Comparison of ENCODE assay signal across 15 cellular contexts in the genomic region with DNA sequence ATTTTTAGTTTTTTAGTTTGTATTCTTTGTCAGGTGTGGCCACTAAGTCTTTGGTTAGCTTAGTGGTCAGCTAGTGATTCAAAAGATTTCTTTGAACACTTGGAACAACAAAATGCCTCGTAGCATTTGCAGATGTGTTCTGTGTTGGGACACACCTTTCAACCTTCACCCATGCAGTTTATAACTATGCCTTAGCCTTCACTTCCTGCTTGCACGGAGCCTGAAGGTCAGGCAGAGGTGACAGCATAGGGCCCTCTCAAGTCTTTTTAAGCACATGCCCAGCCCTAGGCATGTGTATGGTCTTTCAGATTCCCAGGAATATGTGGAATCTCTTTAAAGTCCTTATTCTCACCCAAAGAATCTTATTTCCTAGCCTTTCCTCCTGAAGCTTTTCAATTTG. TPM values are rescaled to one million over a fixed set of nuclear protein-coding genes. Genes with fewer than 3 reads are reported as not detected.
"Had no signal": no experiment of that assay in that cellular context is flagged by ENCODE, and none has a peak within 500 bp of the region (broad histone marks: within the 10 kb centered on the region; RNA-seq: fewer than 3 reads in every experiment).

No MANE protein-coding gene starts in this region.

- ATAC-seq: heart left ventricle, left ventricle myocardium superior had no signal

- H3K27me3 Mint-ChIP-seq: activated CD4-positive, alpha-beta T cell treated with anti-CD3 and anti-CD28 coated beads, Interleukin-2, amount 10 ng/mL, durations not matched to agents 7 days and 5 days had no signal

- H3K4me3 Mint-ChIP-seq: activated CD4-positive, alpha-beta T cell treated with anti-CD3 and anti-CD28 coated beads, Interleukin-2, amount 10 ng/mL, durations not matched to agents 7 days and 5 days had no signal

- H3K27ac ChIP-seq: adrenal gland, coronary artery, stomach, VCaP had no signal

- H3K9me3 ChIP-seq: adrenal gland, stomach, thoracic aorta had no signal

- H3K9me3 Mint-ChIP-seq: activated CD4-positive, alpha-beta T cell treated with anti-CD3 and anti-CD28 coated beads, Interleukin-2, amount 10 ng/mL, durations not matched to agents 7 days and 5 days had no signal

- H3K4me1 ChIP-seq: adrenal gland had no signal

- H3K27me3 ChIP-seq: adrenal gland, heart left ventricle, stomach had no signal

- H3K4me3 ChIP-seq: adrenal gland, coronary artery, heart left ventricle, stomach, thoracic aorta had no signal

- DNase-seq: activated CD4-positive, alpha-beta T cell treated with anti-CD3 and anti-CD28 coated beads, Interleukin-2, amount 10 ng/mL, durations not matched to agents 7 days and 5 days; activated gamma-delta T cell treated with Interleukin-2 at 50 U/mL for 16 hours; activated T-cell treated with anti-CD3 and anti-CD28 coated beads, Interleukin-2, amount 50 U/mL, for 1 hour; adrenal gland; caudate nucleus; effector CD8-positive, alpha-beta T cell; heart left ventricle; left ventricle myocardium superior; mesendoderm; retina; stimulated activated CD4-positive, alpha-beta T cell treated with anti-CD3 and anti-CD28 coated beads, Interleukin-4, amount 100 ng/mL, for 4 hours; stomach had no signal

RNA-seq across cellular contexts. Expression of a gene that starts 17.6 kb away (rescaled TPM):
- total RNA-seq: activated CD4-positive, alpha-beta T cell treated with anti-CD3 and anti-CD28 coated beads, Interleukin-2, amount 10 ng/mL, durations not matched to agents 7 days and 5 days had no signal
